Comparison of ENCODE assay signal across 10 cellular contexts in the genomic region with DNA sequence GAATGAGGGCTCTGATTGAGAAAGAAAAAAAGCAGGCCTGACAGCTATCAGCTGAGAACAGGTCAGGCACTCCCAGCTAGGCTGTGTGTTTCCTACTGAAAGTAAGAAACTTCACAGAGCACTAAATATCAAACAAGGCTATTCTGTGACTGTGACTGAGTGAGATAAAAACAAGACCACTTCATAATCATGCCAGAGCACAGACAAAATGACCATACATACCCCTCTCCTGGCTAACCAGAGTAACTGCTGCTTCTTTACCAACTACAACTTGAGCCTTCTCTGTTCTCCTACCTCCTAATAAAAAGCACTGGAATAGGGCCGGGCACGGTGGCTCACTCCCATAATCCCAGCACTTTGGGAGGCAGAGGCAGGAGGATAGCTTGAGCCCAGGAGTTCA. TPM values are rescaled to one million over a fixed set of nuclear protein-coding genes. Genes with fewer than 3 reads are reported as not detected.
DNase-seq lines count a peak whose midpoint lies in the region; ATAC-seq lines count a peak whose summit lies in the region.
"Had no signal": no experiment of that assay in that cellular context is flagged by ENCODE, and none has a peak within 500 bp of the region (broad histone marks: within the 10 kb centered on the region; RNA-seq: fewer than 3 reads in every experiment).

No MANE protein-coding gene starts in this region.

- no peaks in the 10 kb centered on the region for H3K27me3 ChIP-seq in MG63

- H3K27me3 Mint-ChIP-seq in activated CD8-positive, alpha-beta memory T cell treated with anti-CD3 and anti-CD28 coated beads, Interleukin-2, amount 10 ng/mL, durations not matched to agents 7 days and 5 days, result peaks cover 2% of the 10 kb centered on the region

- no peaks in the 10 kb centered on the region for H3K9me3 Mint-ChIP-seq in activated CD8-positive, alpha-beta memory T cell treated with anti-CD3 and anti-CD28 coated beads, Interleukin-2, amount 10 ng/mL, durations not matched to agents 7 days and 5 days (ENCODE audit: low read depth)

- H3K36me3 ChIP-seq in MG63, result no peaks in the 10 kb centered on the region

- ATAC-seq in activated CD8-positive, alpha-beta memory T cell treated with anti-CD3 and anti-CD28 coated beads, Interleukin-2, amount 10 ng/mL, durations not matched to agents 7 days and 5 days, result peak; percentile 78
- ATAC-seq in stimulated activated naive CD8-positive, alpha-beta T cell treated with anti-CD3 and anti-CD28 coated beads, Interleukin-15, Interleukin-2, amounts not matched to agents 100 U/mL and 50 U/mL, for 24 hours, result peak; percentile 46
- ATAC-seq in GM21515 (IDR thresholded peaks at IDR 0.05; ENCODE audit: unreplicated experiment), result no peak

- no peak overlapping the region for H3K4me3 ChIP-seq in MG63

- no peak overlapping the region for H3K4me3 Mint-ChIP-seq in activated CD8-positive, alpha-beta memory T cell treated with anti-CD3 and anti-CD28 coated beads, Interleukin-2, amount 10 ng/mL, durations not matched to agents 7 days and 5 days

- CTCF ChIA-PET in activated CD8-positive, alpha-beta memory T cell treated with anti-CD3 and anti-CD28 coated beads, Interleukin-2, amount 10 ng/mL, durations not matched to agents 7 days and 5 days (lab: Charles Lee), result interaction anchor here (1.7 kb wide), 1 partner anchor 152 kb away, joined by 6 read pairs; no protein-coding TSS in a partner anchor

- no peaks in the 10 kb centered on the region for H3K9me3 ChIP-seq in MG63

- no peak for DNase-seq in activated CD8-positive, alpha-beta memory T cell treated with anti-CD3 and anti-CD28 coated beads, Interleukin-2, amount 10 ng/mL, durations not matched to agents 7 days and 5 days
- DNase-seq in activated CD8-positive, alpha-beta memory T cell treated with anti-CD3 and anti-CD28 coated beads for 24 hours, result no peak
- DNase-seq in MV-4-11 (lab: John Stamatoyannopoulos, UW) (peak; percentile 23), dermis blood vessel endothelial cell (peak; percentile 31), nucleus accumbens (lab: John Stamatoyannopoulos, UW) (no peak), MG63 (no peak)
- DNase-seq in stimulated activated naive CD8-positive, alpha-beta T cell treated with anti-CD3 and anti-CD28 coated beads, Interleukin-15, Interleukin-2, amounts not matched to agents 100 U/mL and 50 U/mL, for 24 hours, result no peak
- DNase-seq: NCI-H187 had no signal

- peaks cover 24% of the 10 kb centered on the region for H3K4me1 Mint-ChIP-seq in activated CD8-positive, alpha-beta memory T cell treated with anti-CD3 and anti-CD28 coated beads, Interleukin-2, amount 10 ng/mL, durations not matched to agents 7 days and 5 days

- H3K27ac Mint-ChIP-seq in activated CD8-positive, alpha-beta memory T cell treated with anti-CD3 and anti-CD28 coated beads, Interleukin-2, amount 10 ng/mL, durations not matched to agents 7 days and 5 days, result no peak overlapping the region

- no peaks in the 10 kb centered on the region for H3K36me3 Mint-ChIP-seq in activated CD8-positive, alpha-beta memory T cell treated with anti-CD3 and anti-CD28 coated beads, Interleukin-2, amount 10 ng/mL, durations not matched to agents 7 days and 5 days

RNA-seq across cellular contexts. Expression of gene BTN1A1, which starts 6.8 kb away (rescaled TPM):
- not detected for total RNA-seq in activated CD8-positive, alpha-beta memory T cell treated with anti-CD3 and anti-CD28 coated beads, Interleukin-2, amount 10 ng/mL, durations not matched to agents 7 days and 5 days
- not detected in 2 replicates for total RNA-seq in dermis blood vessel endothelial cell
- not detected in 2 replicates for total RNA-seq in MG63 (2014; rRNA removed; shearing (Covaris generic); ENCODE audit: low replicate concordance)
- total RNA-seq: dermis microvascular lymphatic vessel endothelial cell had no signal

RNA-seq across cellular contexts. Expression of gene BTN2A1, which starts 35.5 kb away (rescaled TPM):
- total RNA-seq in activated CD8-positive, alpha-beta memory T cell treated with anti-CD3 and anti-CD28 coated beads, Interleukin-2, amount 10 ng/mL, durations not matched to agents 7 days and 5 days, result 10 to 100 TPM; 25.1 to 26.5 TPM
- 7.8 and 9.3 TPM in 2 replicates for total RNA-seq in dermis blood vessel endothelial cell
- total RNA-seq in MG63 (2014; rRNA removed; shearing (Covaris generic); ENCODE audit: low replicate concordance), result 2.9 and 6.6 TPM in 2 replicates

RNA-seq across cellular contexts. Expression of gene HMGN4, which starts 44.9 kb away (rescaled TPM):
- total RNA-seq in activated CD8-positive, alpha-beta memory T cell treated with anti-CD3 and anti-CD28 coated beads, Interleukin-2, amount 10 ng/mL, durations not matched to agents 7 days and 5 days, result 10 to 100 TPM; 75.6 to 78.4 TPM
- 60.4 and 78.7 TPM in 2 replicates for total RNA-seq in dermis blood vessel endothelial cell
- total RNA-seq in MG63 (2014; rRNA removed; shearing (Covaris generic); ENCODE audit: low replicate concordance), result 70.7 and 71.8 TPM in 2 replicates

RNA-seq across cellular contexts. Expression of gene BTN3A3, which starts 53.0 kb away (rescaled TPM):
- total RNA-seq in activated CD8-positive, alpha-beta memory T cell treated with anti-CD3 and anti-CD28 coated beads, Interleukin-2, amount 10 ng/mL, durations not matched to agents 7 days and 5 days, result 10 to 100 TPM; 50.1 to 63.9 TPM
- total RNA-seq in dermis blood vessel endothelial cell, result 16.9 and 20.3 TPM in 2 replicates
- 7.5 and 16.1 TPM in 2 replicates for total RNA-seq in MG63 (2014; rRNA removed; shearing (Covaris generic); ENCODE audit: low replicate concordance)

Comparison
In these comparisons a context has a peak if more than half of its experiments do, and no peak if none do; other contexts are left out.
1. DNase-seq: peak in MV-4-11 (single experiment) and dermis blood vessel endothelial cell (single experiment); none in activated CD8-positive, alpha-beta memory T cell treated with anti-CD3 and anti-CD28 coated beads, Interleukin-2, amount 10 ng/mL, durations not matched to agents 7 days and 5 days (single experiment), activated CD8-positive, alpha-beta memory T cell treated with anti-CD3 and anti-CD28 coated beads for 24 hours (single experiment), stimulated activated naive CD8-positive, alpha-beta T cell treated with anti-CD3 and anti-CD28 coated beads, Interleukin-15, Interleukin-2, amounts not matched to agents 100 U/mL and 50 U/mL, for 24 hours (single experiment), nucleus accumbens (0 of 56) and MG63 (single experiment).